8 cellular contexts compared by ENCODE assay signal in genomic region chr16:3716831-3717234, GRCh38. TPM values are rescaled to one million over a fixed set of nuclear protein-coding genes. Genes with fewer than 3 reads are reported as not detected.
DNase-seq lines count a peak whose midpoint lies in the region; ATAC-seq and TF ChIP-seq lines count a peak whose summit lies in the region.

No MANE protein-coding gene starts in this region.

- TF ChIP-seq CTCF in DOHH2 (IDR thresholded peaks at IDR 0.05; ENCODE audit: low read depth, low read length, poor library complexity, severe bottlenecking) (no peak), neural cell (IDR thresholded peaks at IDR 0.05; ENCODE audit: poor library complexity, severe bottlenecking) (no peak), type B pancreatic cell (conservative IDR thresholded peaks at IDR 0.05) (no peak)

- H3K79me2 ChIP-seq in DOHH2 (ENCODE audit: control insufficient read depth, low read length) (peaks cover 65% of the 10 kb centered on the region), neural cell (replicated peaks; ENCODE audit: insufficient read depth, low read length) (peaks cover 8% of the 10 kb centered on the region)

- H3K4me3 ChIP-seq in DOHH2 (ENCODE audit: low read length) (peak overlapping the region; percentile 98), esophagus (ENCODE audit: low read depth in 1 of 2, low read length in 2 of 2) (peak overlapping the region; percentile 89 to 95), neural cell (ENCODE audit: low read length) (peak overlapping the region; percentile 98)

- H3K4me1 ChIP-seq in DOHH2 (ENCODE audit: control insufficient read depth, low read length) (peaks cover 35% of the 10 kb centered on the region), esophagus (ENCODE audit: control insufficient read depth in 2 of 2, insufficient read depth in 2 of 2, low read length in 1 of 2) (peaks cover 0 to 6% of the 10 kb centered on the region in 2 donors)

- H3K27ac ChIP-seq in DOHH2 (ENCODE audit: low read depth, low read length) (peak overlapping the region; percentile 51), esophagus (ENCODE audit: low read depth in 2 of 2, low read length in 1 of 2) (peak overlapping the region; percentile 6 to 76), neural cell (ENCODE audit: low read length) (peak overlapping the region; percentile 59)

- peak overlapping the region; percentile 89 for H3K4me3 Mint-ChIP-seq in activated CD4-positive, alpha-beta T cell treated with anti-CD3 and anti-CD28 coated beads for 36 hours
- peak overlapping the region; percentile 93 for H3K4me3 Mint-ChIP-seq in type B pancreatic cell

- H3F3A ChIP-seq in DOHH2 (ENCODE audit: control insufficient read depth, insufficient read depth), result no peaks in the 10 kb centered on the region
- H3F3A ChIP-seq in neural cell (ENCODE audit: insufficient read depth, low read length, poor library complexity, severe bottlenecking), result no peaks in the 10 kb centered on the region

- DNase-seq in KG1 (lab: John Stamatoyannopoulos, UW) (peak; percentile 21), type B pancreatic cell (ENCODE audit: extremely low spot score, unreplicated experiment) (no peak), GDM1 (lab: John Stamatoyannopoulos, UW) (no peak)
- peak; percentile 60 for DNase-seq in activated CD4-positive, alpha-beta T cell treated with anti-CD3 and anti-CD28 coated beads for 36 hours

- no peaks in the 10 kb centered on the region for H3K9me3 Mint-ChIP-seq in activated CD4-positive, alpha-beta T cell treated with anti-CD3 and anti-CD28 coated beads for 36 hours (ENCODE audit: low read depth)
- H3K9me3 Mint-ChIP-seq in type B pancreatic cell, result no peaks in the 10 kb centered on the region

- peaks cover 48% of the 10 kb centered on the region for H3K4me1 Mint-ChIP-seq in activated CD4-positive, alpha-beta T cell treated with anti-CD3 and anti-CD28 coated beads for 36 hours
- peaks cover 31% of the 10 kb centered on the region for H3K4me1 Mint-ChIP-seq in type B pancreatic cell (ENCODE audit: unreplicated experiment)

- no peak for TF ChIP-seq RAD21 in neural cell (conservative IDR thresholded peaks at IDR 0.05)

- no peaks in the 10 kb centered on the region for H3K9me2 ChIP-seq in DOHH2 (replicated peaks; ENCODE audit: control insufficient read depth, low read length)
- no peaks in the 10 kb centered on the region for H3K9me2 ChIP-seq in neural cell (ENCODE audit: insufficient read depth, low read length)

- no peaks in the 10 kb centered on the region for H3K9me3 ChIP-seq in DOHH2 (ENCODE audit: control insufficient read depth, insufficient read depth, low read length)
- no peaks in the 10 kb centered on the region for H3K9me3 ChIP-seq in esophagus (ENCODE audit: control insufficient read depth in 2 of 2, insufficient read depth in 1 of 2, low read depth in 1 of 2, low read length in 1 of 2)
- H3K9me3 ChIP-seq in neural cell (ENCODE audit: low read length), result no peaks in the 10 kb centered on the region

- H3K27me3 ChIP-seq in DOHH2 (ENCODE audit: control insufficient read depth, low read length) (no peaks in the 10 kb centered on the region), esophagus (ENCODE audit: control insufficient read depth in 1 of 2, insufficient read depth in 2 of 2, low read length in 2 of 2) (no peaks in the 10 kb centered on the region), neural cell (ENCODE audit: insufficient read depth, low read depth, low read length) (no peaks in the 10 kb centered on the region)

- peak; percentile 35 for ATAC-seq in GM21515 (IDR thresholded peaks at IDR 0.05; ENCODE audit: unreplicated experiment)
- peak; percentile 47 for ATAC-seq in activated CD4-positive, alpha-beta T cell treated with anti-CD3 and anti-CD28 coated beads for 36 hours

- H3K27me3 Mint-ChIP-seq in activated CD4-positive, alpha-beta T cell treated with anti-CD3 and anti-CD28 coated beads for 36 hours, result no peaks in the 10 kb centered on the region
- no peaks in the 10 kb centered on the region for H3K27me3 Mint-ChIP-seq in type B pancreatic cell

- TF ChIP-seq EP300 in neural cell (conservative IDR thresholded peaks at IDR 0.05; ENCODE audit: poor library complexity, severe bottlenecking), result no peak

- H3K4me2 ChIP-seq in DOHH2 (ENCODE audit: low read length), result peak overlapping the region; percentile 95
- H3K4me2 ChIP-seq in neural cell (ENCODE audit: low read length), result peak overlapping the region; percentile 73

- peaks cover 34% of the 10 kb centered on the region for H3K36me3 Mint-ChIP-seq in activated CD4-positive, alpha-beta T cell treated with anti-CD3 and anti-CD28 coated beads for 36 hours (ENCODE audit: low read depth)
- peaks cover 9% of the 10 kb centered on the region for H3K36me3 Mint-ChIP-seq in type B pancreatic cell

- peak overlapping the region; percentile 92 for H3K27ac Mint-ChIP-seq in activated CD4-positive, alpha-beta T cell treated with anti-CD3 and anti-CD28 coated beads for 36 hours
- peak overlapping the region; percentile 91 for H3K27ac Mint-ChIP-seq in type B pancreatic cell

- H2AFZ ChIP-seq in neural cell (ENCODE audit: low read depth, low read length), result peak overlapping the region; percentile 59

- intact Hi-C loops in activated CD4-positive, alpha-beta T cell treated with anti-CD3 and anti-CD28 coated beads for 36 hours (cut with DNase I, micrococcal nuclease), result loop anchor here (1.0 to 10.0 kb wide), 10 partner anchors 106 to 899 kb away; partner anchors contain the start of genes ADCY9 (in 1 of the 2), CORO7 (in 1 of the 2), CREBBP (in 1 of the 2) and DNAJA3 (in 1 of the 2)

- whole genome bisulfite sequencing in esophagus, 2 donors, result 0% methylated on average over 20 to 34 of the region's 34 CpGs

- POLR2A ChIA-PET in activated CD4-positive, alpha-beta T cell treated with anti-CD3 and anti-CD28 coated beads for 36 hours (lab: Charles Lee), result interaction anchor here (0.6 kb wide), 1 partner anchor 909 kb away, joined by 3 read pairs; no protein-coding TSS in a partner anchor

- H4K20me1 ChIP-seq in DOHH2 (ENCODE audit: control insufficient read depth, insufficient read depth, low read depth, low read length) (peaks cover 5% of the 10 kb centered on the region; the same call in 1 of the 2 replicates), neural cell (ENCODE audit: insufficient read depth) (no peaks in the 10 kb centered on the region)

- peak overlapping the region; percentile 82 for H3K9ac ChIP-seq in neural cell (ENCODE audit: low read length)

- CTCF ChIA-PET in activated CD4-positive, alpha-beta T cell treated with anti-CD3 and anti-CD28 coated beads for 36 hours (lab: Charles Lee), result interaction anchor here (0.5 to 0.7 kb wide), 2 partner anchors 633 to 713 kb away, joined by 3 read pairs; no protein-coding TSS in a partner anchor

- peaks cover 44% of the 10 kb centered on the region for H3K36me3 ChIP-seq in DOHH2 (ENCODE audit: control insufficient read depth, low read length)
- H3K36me3 ChIP-seq in esophagus (ENCODE audit: control insufficient read depth in 2 of 2, insufficient read depth in 2 of 2, low read length in 1 of 2), result peaks cover 0 to 2% of the 10 kb centered on the region in 2 donors
- H3K36me3 ChIP-seq in neural cell (ENCODE audit: insufficient read depth, low read length), result no peaks in the 10 kb centered on the region

TF ChIP-seq in neural cell, 6 proteins besides CTCF, POLR2A, EP300 and RAD21:
- TF ChIP-seq TAF1 (IDR thresholded peaks at IDR 0.05; ENCODE audit: low read depth), result no peak
- TF ChIP-seq, protein P1, sequence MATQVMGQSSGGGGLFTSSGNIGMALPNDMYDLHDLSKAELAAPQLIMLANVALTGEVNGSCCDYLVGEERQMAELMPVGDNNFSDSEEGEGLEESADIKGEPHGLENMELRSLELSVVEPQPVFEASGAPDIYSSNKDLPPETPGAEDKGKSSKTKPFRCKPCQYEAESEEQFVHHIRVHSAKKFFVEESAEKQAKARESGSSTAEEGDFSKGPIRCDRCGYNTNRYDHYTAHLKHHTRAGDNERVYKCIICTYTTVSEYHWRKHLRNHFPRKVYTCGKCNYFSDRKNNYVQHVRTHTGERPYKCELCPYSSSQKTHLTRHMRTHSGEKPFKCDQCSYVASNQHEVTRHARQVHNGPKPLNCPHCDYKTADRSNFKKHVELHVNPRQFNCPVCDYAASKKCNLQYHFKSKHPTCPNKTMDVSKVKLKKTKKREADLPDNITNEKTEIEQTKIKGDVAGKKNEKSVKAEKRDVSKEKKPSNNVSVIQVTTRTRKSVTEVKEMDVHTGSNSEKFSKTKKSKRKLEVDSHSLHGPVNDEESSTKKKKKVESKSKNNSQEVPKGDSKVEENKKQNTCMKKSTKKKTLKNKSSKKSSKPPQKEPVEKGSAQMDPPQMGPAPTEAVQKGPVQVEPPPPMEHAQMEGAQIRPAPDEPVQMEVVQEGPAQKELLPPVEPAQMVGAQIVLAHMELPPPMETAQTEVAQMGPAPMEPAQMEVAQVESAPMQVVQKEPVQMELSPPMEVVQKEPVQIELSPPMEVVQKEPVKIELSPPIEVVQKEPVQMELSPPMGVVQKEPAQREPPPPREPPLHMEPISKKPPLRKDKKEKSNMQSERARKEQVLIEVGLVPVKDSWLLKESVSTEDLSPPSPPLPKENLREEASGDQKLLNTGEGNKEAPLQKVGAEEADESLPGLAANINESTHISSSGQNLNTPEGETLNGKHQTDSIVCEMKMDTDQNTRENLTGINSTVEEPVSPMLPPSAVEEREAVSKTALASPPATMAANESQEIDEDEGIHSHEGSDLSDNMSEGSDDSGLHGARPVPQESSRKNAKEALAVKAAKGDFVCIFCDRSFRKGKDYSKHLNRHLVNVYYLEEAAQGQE (IDR thresholded peaks at IDR 0.05; ENCODE audit: borderline replicate concordance), result peak; percentile 11

RNA-seq across cellular contexts. Expression of gene TRAP1, which starts 0.5 kb away (rescaled TPM):
- total RNA-seq in activated CD4-positive, alpha-beta T cell treated with anti-CD3 and anti-CD28 coated beads for 36 hours, result 100 to 1,000 TPM; 306 to 360 TPM
- 10 to 100 TPM; 46.8 to 87.9 TPM for polyA plus RNA-seq in esophagus
- polyA plus RNA-seq in neural cell, result 73.0 and 91.0 TPM in 2 replicates
- 70.1 and 73.6 TPM in 2 replicates for polyA minus RNA-seq in neural cell
- total RNA-seq in type B pancreatic cell (ENCODE audit: low replicate concordance), result 132 and 138 TPM in 2 replicates

Comparison
In these comparisons a context has a peak if more than half of its experiments do, and no peak if none do; other contexts are left out.
1. DNase-seq: peak in KG1 (single experiment) and activated CD4-positive, alpha-beta T cell treated with anti-CD3 and anti-CD28 coated beads for 36 hours (single experiment); none in type B pancreatic cell (single experiment) and GDM1 (single experiment).
2. Peak in every context shown above with its lines, with median percentiles within 50 percentile points of each other: H3K27ac ChIP-seq and H3K4me3 ChIP-seq.